In the genomic region with DNA sequence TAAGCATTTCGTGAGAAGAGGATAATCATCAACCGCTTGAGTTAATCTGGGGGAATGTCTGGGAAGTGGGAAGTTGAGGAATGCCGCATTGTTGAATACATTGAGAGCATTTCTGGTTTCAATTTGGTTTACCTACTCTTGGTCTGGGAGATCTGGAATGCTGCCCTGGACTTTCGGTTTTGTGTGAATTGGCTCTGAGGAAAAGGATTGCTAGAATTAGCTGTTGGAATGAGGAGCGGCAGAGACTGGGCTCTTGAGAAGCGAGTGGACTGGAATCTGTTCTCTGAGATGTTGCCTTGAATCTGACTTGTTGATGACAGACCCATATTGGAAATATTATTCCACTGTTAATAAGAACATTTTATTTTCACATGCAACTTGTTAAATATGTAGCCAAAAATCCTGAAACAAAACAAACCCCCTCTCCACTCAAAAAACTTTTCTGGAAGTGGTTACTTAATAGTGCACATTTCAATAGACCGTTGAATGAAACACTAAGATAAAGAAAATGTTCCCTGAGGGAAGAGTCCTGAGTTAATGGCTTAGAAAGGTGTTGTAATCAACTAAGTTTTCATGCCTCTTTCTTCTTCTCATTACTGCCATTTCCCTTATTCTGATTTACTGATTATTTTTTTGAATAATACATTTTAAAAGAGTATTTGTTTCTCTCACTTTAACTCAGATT, we compare ENCODE assay signal across 1 cellular context.
TF ChIP-seq lines count a peak whose summit lies in the region.

No MANE protein-coding gene starts in this region.

TF ChIP-seq in IMR-90, 13 proteins besides CTCF, POLR2A, EP300 and RAD21 (continued from another document):
- TF ChIP-seq SMC3 (IDR thresholded peaks at IDR 0.05; ENCODE audit: low read depth, low read length) (no peak), BHLHE40 (IDR thresholded peaks at IDR 0.05; ENCODE audit: low read depth, low read length) (no peak), MAFK (IDR thresholded peaks at IDR 0.05; ENCODE audit: low read depth, low read length) (no peak), MXI1 (IDR thresholded peaks at IDR 0.05; ENCODE audit: borderline replicate concordance, low read depth, low read length) (no peak)
